In genomic region chr5:150000261-150000989, GRCh38 we compare ENCODE assay signal across 8 cellular contexts. TPM values are rescaled to one million over a fixed set of nuclear protein-coding genes. Genes with fewer than 3 reads are reported as not detected.
DNase-seq lines count a peak whose midpoint lies in the region; ATAC-seq and TF ChIP-seq lines count a peak whose summit lies in the region.

Gene HMGXB3 (plus strand): TSS chr5:150000739. CDS start chr5:150004853, 4,114 bp downstream.
Gene TIGD6 (minus strand): TSS chr5:150000654. CDS start chr5:149996348, 4,306 bp downstream.

- no peaks in the 10 kb centered on the region for H3K27me3 ChIP-seq in left ventricle myocardium inferior (ENCODE audit: low read depth)

- intact Hi-C loops in left ventricle myocardium inferior (cut with micrococcal nuclease), result no loop called here

- TF ChIP-seq CTCF in GM13976 (IDR thresholded peaks at IDR 0.05; ENCODE audit: borderline replicate concordance, control extremely low read depth, extremely low read depth, insufficient read depth, missing control alignments) (no peak), left ventricle myocardium inferior (IDR thresholded peaks at IDR 0.05; ENCODE audit: borderline replicate concordance) (no peak), progenitor cell of endocrine pancreas (IDR thresholded peaks at IDR 0.05; ENCODE audit: unreplicated experiment) (no peak)

- peak; percentile 95 for DNase-seq in GM13976 (ENCODE audit: low spot score)
- DNase-seq in NCI-H1436 treated with DMSO at 0.1 percent for 48 hours (lab: John Stamatoyannopoulos, UW), result peak; percentile 58
- peak; percentile 59 for DNase-seq in T follicular helper cell (ENCODE audit: low read depth)
- DNase-seq in amniotic epithelial cell (ENCODE audit: low read depth), result peak; percentile 94
- peak; percentile 92 for DNase-seq in left ventricle myocardium inferior
- peak; percentile 85 for DNase-seq in progenitor cell of endocrine pancreas (ENCODE audit: low spot score, unreplicated experiment)
- peak; percentile 96 for DNase-seq in ureter (ENCODE audit: low spot score)

- peaks cover 21% of the 10 kb centered on the region for H3K4me1 Mint-ChIP-seq in progenitor cell of endocrine pancreas (ENCODE audit: low read depth)

- H3K36me3 Mint-ChIP-seq in progenitor cell of endocrine pancreas (ENCODE audit: insufficient read depth), result peaks cover 6% of the 10 kb centered on the region

- H3K27ac ChIP-seq in left ventricle myocardium inferior (replicated peaks), result peak within 1 kb of the TSS; percentile 95

- H3K36me3 ChIP-seq in left ventricle myocardium inferior, result peaks cover 16% of the 10 kb centered on the region

- H3K4me3 Mint-ChIP-seq in progenitor cell of endocrine pancreas (ENCODE audit: low read depth), result peak within 1 kb of the TSS; percentile 86

- H3K27ac Mint-ChIP-seq in progenitor cell of endocrine pancreas, result peak within 1 kb of the TSS; percentile 96

- in situ Hi-C loops in GM13976 (cut with MboI; ENCODE audit: low sequenced_read_pairs, unreplicated experiment), result loop anchor here (5.0 kb wide), 1 partner anchor 363 kb away; no protein-coding TSS in a partner anchor

- peak within 1 kb of the TSS; percentile 97 for H3K4me3 ChIP-seq in left ventricle myocardium inferior

- no peaks in the 10 kb centered on the region for H3K9me3 ChIP-seq in left ventricle myocardium inferior (replicated peaks)

- H3K9me3 Mint-ChIP-seq in progenitor cell of endocrine pancreas (ENCODE audit: low read depth), result no peaks in the 10 kb centered on the region

- peak; percentile 85 for ATAC-seq in HG02852 (IDR thresholded peaks at IDR 0.05; ENCODE audit: unreplicated experiment)

- H3K4me1 ChIP-seq in left ventricle myocardium inferior, result peaks cover 50% of the 10 kb centered on the region

- no peaks in the 10 kb centered on the region for H3K27me3 Mint-ChIP-seq in progenitor cell of endocrine pancreas

RNA-seq across cellular contexts. Expression of gene HMGXB3, which starts in this region (rescaled TPM):
- total RNA-seq in left ventricle myocardium inferior (14.7 TPM), progenitor cell of endocrine pancreas (39.9 and 42.3 TPM in 2 replicates), ureter (51.0 TPM)

RNA-seq across cellular contexts. Expression of gene TIGD6, which starts in this region (rescaled TPM):
- total RNA-seq in left ventricle myocardium inferior, result 2.8 TPM
- 3.8 and 4.2 TPM in 2 replicates for total RNA-seq in progenitor cell of endocrine pancreas
- total RNA-seq in ureter, result 7.0 TPM

Comparison
In these comparisons a context has a peak if more than half of its experiments do, and no peak if none do; other contexts are left out.
1. Peak in every context shown above with its lines: DNase-seq, ATAC-seq, H3K4me3 ChIP-seq and H3K27ac ChIP-seq.